32 cellular contexts compared by ENCODE assay signal in the genomic region with DNA sequence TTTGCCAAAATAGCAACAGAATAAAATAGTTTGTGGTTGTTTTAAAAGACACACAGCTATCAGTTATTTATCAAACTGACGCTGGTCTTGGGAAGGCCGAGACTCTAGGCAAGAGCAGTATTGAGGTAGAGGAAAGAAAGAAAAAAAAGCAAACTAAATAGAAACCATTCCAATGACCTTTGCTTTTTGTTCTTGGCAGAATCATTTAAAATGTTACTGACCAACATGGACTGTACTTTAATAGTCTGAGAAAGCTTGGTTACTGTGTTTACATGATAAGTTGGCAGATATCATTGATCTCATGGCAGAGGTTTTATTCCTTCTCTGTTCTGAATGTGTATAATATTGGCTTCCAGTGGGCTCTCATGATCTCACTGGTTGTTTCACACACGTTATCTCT. TPM values are rescaled to one million over a fixed set of nuclear protein-coding genes. Genes with fewer than 3 reads are reported as not detected.
"Had no signal": no experiment of that assay in that cellular context is flagged by ENCODE, and none has a peak within 500 bp of the region (broad histone marks: within the 10 kb centered on the region; RNA-seq: fewer than 3 reads in every experiment).

No MANE protein-coding gene starts in this region.

- H3K27ac ChIP-seq: colonic mucosa, epithelial cell of prostate, esophagus squamous epithelium, gastrocnemius medialis, heart right ventricle, left ventricle myocardium inferior, lower lobe of right lung had no signal

- H3K4me3 Mint-ChIP-seq: dendritic cell treated with granulocyte-macrophage colony-stimulating factor and Interleukin-4, amounts not matched to agents 40 ng/mL and 50 ng/mL, for 4 days; effector memory CD8-positive, alpha-beta T cell; endodermal cell; mesothelial cell of epicardium had no signal

- H3K4me3 ChIP-seq: colonic mucosa, esophagus squamous epithelium, gastrocnemius medialis, heart right ventricle, left ventricle myocardium inferior, lower lobe of right lung, mucosa of descending colon had no signal

- H3K9me3 Mint-ChIP-seq: effector memory CD8-positive, alpha-beta T cell had no signal

- H3K27me3 Mint-ChIP-seq: dendritic cell treated with granulocyte-macrophage colony-stimulating factor and Interleukin-4, amounts not matched to agents 40 ng/mL and 50 ng/mL, for 4 days had no signal

- ATAC-seq: effector memory CD8-positive, alpha-beta T cell; esophagus mucosa; gastrocnemius medialis; heart right ventricle; left cardiac atrium; lower lobe of right lung had no signal

- H3K4me1 ChIP-seq: colonic mucosa, esophagus squamous epithelium, gastrocnemius medialis, heart right ventricle, left ventricle myocardium inferior, lower lobe of right lung had no signal

- H3K27me3 ChIP-seq: colonic mucosa, esophagus squamous epithelium had no signal

- H3K36me3 Mint-ChIP-seq: mesothelial cell of epicardium had no signal

- H3K36me3 ChIP-seq: colonic mucosa, gastrocnemius medialis, heart right ventricle, left ventricle myocardium inferior, lower lobe of right lung had no signal

- H3K4me1 Mint-ChIP-seq: endodermal cell, mesothelial cell of epicardium had no signal

- FAIRE-seq: endometrium, islet of Langerhans, keratinocyte had no signal

- H3K9me3 ChIP-seq: colonic mucosa, gastrocnemius medialis, heart right ventricle, left ventricle myocardium inferior, lower lobe of right lung, mucosa of descending colon had no signal

- H3K27ac Mint-ChIP-seq: dendritic cell treated with granulocyte-macrophage colony-stimulating factor and Interleukin-4, amounts not matched to agents 40 ng/mL and 50 ng/mL, for 4 days; effector memory CD8-positive, alpha-beta T cell; endodermal cell; mesothelial cell of epicardium had no signal

- DNase-seq: colonic mucosa; cortex of kidney; effector CD8-positive, alpha-beta T cell; effector memory CD8-positive, alpha-beta T cell; endodermal cell; erythroblast; esophagus squamous epithelium; foreskin fibroblast; foreskin melanocyte; gastrocnemius medialis; glutamatergic neuron; head of caudate nucleus; heart right ventricle; hippocampal formation; left cardiac atrium; left ventricle myocardium inferior; lower lobe of right lung; mesenchymal stem cell; mucosa of descending colon had no signal

RNA-seq across cellular contexts. Expression of a gene that starts 11.9 kb away (rescaled TPM):
- total RNA-seq: chondrocyte, dermis microvascular lymphatic vessel endothelial cell, endodermal cell, glomerular endothelial cell, heart right ventricle, left cardiac atrium, left ventricle myocardium inferior, lung microvascular endothelial cell, mesenteric fat pad, mesothelial cell of epicardium, myocyte had no signal
- polyA plus RNA-seq: heart right ventricle had no signal
